Comparison of ENCODE assay signal across 22 cellular contexts in genomic region chr13:90891329-90891728, GRCh38.
"Had no signal": no experiment of that assay in that cellular context is flagged by ENCODE, and none has a peak within 500 bp of the region (broad histone marks: within the 10 kb centered on the region; RNA-seq: fewer than 3 reads in every experiment).

No MANE protein-coding gene starts in this region.

- H3K36me3 ChIP-seq: esophagus muscularis mucosa, gastroesophageal sphincter, heart left ventricle, left lung, lower lobe of right lung had no signal

- H3K27me3 ChIP-seq: dorsolateral prefrontal cortex, esophagus muscularis mucosa, foreskin keratinocyte, gastroesophageal sphincter, heart left ventricle, hepatocyte, left lung had no signal

- H3K79me2 ChIP-seq: hepatocyte had no signal

- ATAC-seq: foreskin keratinocyte, gastroesophageal sphincter, heart left ventricle, left cardiac atrium, left ventricle myocardium superior, lower lobe of right lung had no signal

- H2AFZ ChIP-seq: hepatocyte had no signal

- H3K27ac ChIP-seq: coronary artery, dorsolateral prefrontal cortex, esophagus muscularis mucosa, foreskin keratinocyte, gastroesophageal sphincter, heart left ventricle, hepatocyte, left lung, lower lobe of right lung had no signal

- H3K9me3 ChIP-seq: esophagus muscularis mucosa, gastroesophageal sphincter, heart left ventricle, left lung, lower lobe of right lung had no signal

- H3K27ac Mint-ChIP-seq: immature natural killer cell had no signal

- H3K4me1 ChIP-seq: esophagus muscularis mucosa, foreskin keratinocyte, gastroesophageal sphincter, heart left ventricle, left lung, lower lobe of right lung had no signal

- H3K36me3 Mint-ChIP-seq: immature natural killer cell had no signal

- H3K4me3 Mint-ChIP-seq: immature natural killer cell had no signal

- H3K4me1 Mint-ChIP-seq: immature natural killer cell had no signal

- H3K4me3 ChIP-seq: coronary artery, dorsolateral prefrontal cortex, esophagus muscularis mucosa, gastroesophageal sphincter, heart left ventricle, hepatocyte, left lung, lower lobe of right lung had no signal

- FAIRE-seq: colon, endothelial cell of umbilical vein, frontal cortex had no signal

- H3K4me2 ChIP-seq: hepatocyte had no signal

- DNase-seq: dermis blood vessel endothelial cell; dorsolateral prefrontal cortex; effector CD4-positive, alpha-beta T cell; effector memory CD4-positive, alpha-beta T cell; foreskin keratinocyte; heart left ventricle; hypothalamus; immature natural killer cell; islet precursor cell; kidney; left cardiac atrium; left lung; left ventricle myocardium superior; lower lobe of right lung; midbrain had no signal
